Comparison of ENCODE assay signal across 1 cellular context in the genomic region with DNA sequence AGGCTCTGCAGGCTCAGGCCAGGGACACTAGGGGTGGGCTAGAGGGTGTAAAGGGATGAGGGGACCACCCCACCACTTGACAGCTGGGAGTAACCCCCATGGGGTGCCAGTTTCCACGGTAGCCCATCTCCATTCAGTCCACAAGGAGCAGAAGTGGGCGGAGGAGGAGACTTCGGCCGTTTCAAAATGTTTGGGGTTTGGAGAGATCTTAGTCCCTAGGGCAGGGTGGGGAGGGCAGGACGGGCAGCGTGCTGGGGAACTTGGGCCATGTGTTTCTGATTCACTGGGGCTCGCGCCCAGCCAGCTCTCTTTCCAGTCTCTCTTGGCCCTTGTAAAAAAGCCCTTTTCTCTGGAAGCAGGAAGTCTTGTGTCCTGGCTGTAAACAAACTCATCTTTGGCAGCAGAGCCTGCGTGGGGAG.
TF ChIP-seq lines count a peak whose summit lies in the region.

No MANE protein-coding gene starts in this region.

TF ChIP-seq in H1, 55 proteins besides CTCF, POLR2A, EP300 and RAD21:
- TF ChIP-seq MAFK (IDR thresholded peaks at IDR 0.05; ENCODE audit: low read depth, low read length) (no peak), YY1 (IDR thresholded peaks at IDR 0.05; ENCODE audit: low read depth, low read length) (no peak), EGR1 (IDR thresholded peaks at IDR 0.05; ENCODE audit: borderline replicate concordance, low read depth, low read length) (no peak), RFX5 (IDR thresholded peaks at IDR 0.05; ENCODE audit: borderline replicate concordance, low read depth, low read length) (no peak), BCL11A (IDR thresholded peaks at IDR 0.05; ENCODE audit: low read depth in 2 of 2, low read length in 2 of 2) (no peak), BACH1 (IDR thresholded peaks at IDR 0.05; ENCODE audit: low read length) (no peak), ASH2L (IDR thresholded peaks at IDR 0.05; ENCODE audit: low read length) (no peak), JUN (IDR thresholded peaks at IDR 0.05; ENCODE audit: low read depth, low read length) (no peak)
- TF ChIP-seq, protein P1, sequence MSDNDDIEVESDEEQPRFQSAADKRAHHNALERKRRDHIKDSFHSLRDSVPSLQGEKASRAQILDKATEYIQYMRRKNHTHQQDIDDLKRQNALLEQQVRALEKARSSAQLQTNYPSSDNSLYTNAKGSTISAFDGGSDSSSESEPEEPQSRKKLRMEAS (IDR thresholded peaks at IDR 0.05): no peak
